Comparison of ENCODE assay signal across 8 cellular contexts in the genomic region with DNA sequence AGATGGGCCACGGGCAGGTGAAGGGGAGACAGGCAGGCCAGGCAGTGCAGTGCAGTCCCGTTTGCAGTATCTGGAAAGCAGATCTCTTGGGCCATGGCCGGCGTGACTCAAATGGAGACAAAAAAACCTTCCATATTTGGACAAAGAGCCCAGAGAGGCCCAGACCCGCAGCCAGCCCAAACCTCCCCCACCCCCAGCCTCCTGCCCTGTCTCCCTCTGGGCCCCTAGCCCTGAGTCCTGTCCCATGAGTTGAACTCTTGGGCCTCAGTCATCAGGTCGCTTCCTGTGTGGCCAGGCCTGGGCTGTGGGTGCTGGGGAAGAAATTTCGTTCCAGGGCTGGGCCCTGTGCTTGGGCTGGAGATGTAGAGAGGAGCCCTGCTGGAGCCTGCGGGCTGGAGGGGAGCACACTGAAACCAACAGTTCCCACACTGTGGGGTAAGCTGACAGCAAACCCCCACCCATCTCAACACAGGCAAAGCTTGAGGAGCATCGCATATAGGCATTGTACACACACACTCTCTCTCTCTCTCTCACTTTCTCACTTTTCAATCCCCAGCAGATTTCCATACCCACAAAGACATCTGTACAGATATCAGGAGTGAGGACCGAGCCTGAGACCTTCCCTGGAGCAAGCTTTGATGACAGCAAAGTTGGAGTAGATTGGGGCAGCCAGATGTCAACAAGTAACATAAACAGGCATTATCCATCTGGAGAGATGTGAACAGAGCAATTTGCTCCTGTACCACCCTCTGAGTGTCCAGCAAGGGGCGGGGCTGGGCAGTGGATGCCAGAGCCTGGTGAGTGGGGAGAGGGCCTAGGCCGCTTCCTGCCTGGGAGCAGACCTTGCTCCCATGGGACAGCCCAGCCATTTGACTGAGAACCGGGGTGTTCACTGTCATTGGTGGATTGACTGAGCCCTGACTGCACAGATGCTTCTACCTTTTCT. TPM values are rescaled to one million over a fixed set of nuclear protein-coding genes. Genes with fewer than 3 reads are reported as not detected.
DNase-seq lines count a peak whose midpoint lies in the region; ATAC-seq and TF ChIP-seq lines count a peak whose summit lies in the region.

No MANE protein-coding gene starts in this region.

- ATAC-seq in GM21360 (IDR thresholded peaks at IDR 0.05; ENCODE audit: unreplicated experiment) (peak; percentile 54), left ventricle myocardium superior (peak; percentile 9)

- H3K9me3 Mint-ChIP-seq in type B pancreatic cell = no peaks in the 10 kb centered on the region

- peaks cover 10% of the 10 kb centered on the region for H3K36me3 Mint-ChIP-seq in type B pancreatic cell

- H3K9ac ChIP-seq in HUES6 (ENCODE audit: low read length) = peak overlapping the region; percentile 42

- 0 out of 2 replicates have a peak, but pooled peaks cover 2% of the 10 kb centered on the region for H3K36me3 ChIP-seq in HUES6 (ENCODE audit: control insufficient read depth, insufficient read depth, low read length)

- peak overlapping the region; percentile 21 for H3K4me3 Mint-ChIP-seq in type B pancreatic cell

- peaks cover 79% of the 10 kb centered on the region for H3K4me1 Mint-ChIP-seq in type B pancreatic cell (ENCODE audit: unreplicated experiment)

- no peaks in the 10 kb centered on the region for H3K9me3 ChIP-seq in HUES6 (ENCODE audit: control insufficient read depth, insufficient read depth, low read depth, low read length)

- no peak overlapping the region; the same call in 1 of the 2 replicates for H3K27ac ChIP-seq in HUES6 (ENCODE audit: low read depth, low read length)

- H3K27ac Mint-ChIP-seq in type B pancreatic cell = peak overlapping the region; percentile 44

- DNase-seq in AG20443 (ENCODE audit: low spot score) = peak; percentile 68
- DNase-seq in left ventricle myocardium superior = peak; percentile 53
- DNase-seq in type B pancreatic cell (ENCODE audit: extremely low spot score, unreplicated experiment) = no peak
- no peak for DNase-seq in NCI-H1417 (lab: John Stamatoyannopoulos, UW)
- no peak for DNase-seq in epidermal melanocyte (ENCODE audit: insufficient read length, low spot score)
- no peak for DNase-seq in retina

- no peak for TF ChIP-seq CTCF in type B pancreatic cell (conservative IDR thresholded peaks at IDR 0.05)

- no peak overlapping the region for H3K4me3 ChIP-seq in HUES6 (ENCODE audit: low read depth, low read length)

- H3K27me3 ChIP-seq in HUES6 (ENCODE audit: control insufficient read depth, insufficient read depth, low read length) = no peaks in the 10 kb centered on the region; the same call in 1 of the 2 replicates

- H3K27me3 Mint-ChIP-seq in type B pancreatic cell = no peaks in the 10 kb centered on the region

- H3K4me1 ChIP-seq in HUES6 (ENCODE audit: control insufficient read depth, insufficient read depth, low read length) = peaks cover 58% of the 10 kb centered on the region

- intact Hi-C loops in left ventricle myocardium superior (cut with micrococcal nuclease) = no loop called here

RNA-seq across cellular contexts. Expression of a gene that starts 17.2 kb away (rescaled TPM):
- total RNA-seq in left ventricle myocardium superior (52.0 TPM), type B pancreatic cell (ENCODE audit: low replicate concordance) (29.2 and 69.7 TPM in 2 replicates)

RNA-seq across cellular contexts. Expression of a gene that starts 50.9 kb away (rescaled TPM):
- total RNA-seq in left ventricle myocardium superior = 1.8 TPM
- total RNA-seq in type B pancreatic cell (ENCODE audit: low replicate concordance) = 2.9 and 8.5 TPM in 2 replicates

RNA-seq across cellular contexts. Expression of a gene that starts 53.2 kb away (rescaled TPM):
- total RNA-seq in left ventricle myocardium superior (1.5 TPM), type B pancreatic cell (ENCODE audit: low replicate concordance) (3.0 and 14.8 TPM in 2 replicates)

Comparison
In these comparisons a context has a peak if more than half of its experiments do, and no peak if none do; other contexts are left out.
1. DNase-seq: peak in AG20443 (single experiment) and left ventricle myocardium superior (single experiment); none in type B pancreatic cell (single experiment), NCI-H1417 (0 of 3), epidermal melanocyte (single experiment) and retina (single experiment).